ENCODE assay signal across 6 cellular contexts in the genomic region with DNA sequence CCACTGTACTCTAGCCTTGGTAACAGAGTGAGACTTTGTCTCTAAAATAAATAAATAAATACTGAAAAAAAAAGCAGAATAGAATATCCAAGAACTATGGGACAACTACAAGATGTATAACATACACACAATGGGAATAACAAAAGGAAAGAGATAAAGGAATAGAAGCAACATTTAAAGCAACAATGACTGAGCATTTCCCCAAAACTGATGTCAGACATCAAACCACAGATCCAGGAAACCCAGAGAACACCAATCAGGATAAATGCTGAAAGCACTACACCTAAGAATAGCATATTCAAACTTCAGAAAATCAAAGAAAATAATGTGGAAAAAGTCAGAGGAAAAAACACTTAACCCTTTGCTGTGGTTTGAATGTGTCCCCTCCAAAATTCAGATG.
"Had no signal": no experiment of that assay in that cellular context is flagged by ENCODE, and none has a peak within 500 bp of the region (broad histone marks: within the 10 kb centered on the region; RNA-seq: fewer than 3 reads in every experiment).

No MANE protein-coding gene starts in this region.

- H3K27ac ChIP-seq: HL-60, KMS-11 had no signal

- DNase-seq: IMR-90, KBM-7, KG1 had no signal

- H3K4me3 ChIP-seq: K562 had no signal
